In the genomic region with DNA sequence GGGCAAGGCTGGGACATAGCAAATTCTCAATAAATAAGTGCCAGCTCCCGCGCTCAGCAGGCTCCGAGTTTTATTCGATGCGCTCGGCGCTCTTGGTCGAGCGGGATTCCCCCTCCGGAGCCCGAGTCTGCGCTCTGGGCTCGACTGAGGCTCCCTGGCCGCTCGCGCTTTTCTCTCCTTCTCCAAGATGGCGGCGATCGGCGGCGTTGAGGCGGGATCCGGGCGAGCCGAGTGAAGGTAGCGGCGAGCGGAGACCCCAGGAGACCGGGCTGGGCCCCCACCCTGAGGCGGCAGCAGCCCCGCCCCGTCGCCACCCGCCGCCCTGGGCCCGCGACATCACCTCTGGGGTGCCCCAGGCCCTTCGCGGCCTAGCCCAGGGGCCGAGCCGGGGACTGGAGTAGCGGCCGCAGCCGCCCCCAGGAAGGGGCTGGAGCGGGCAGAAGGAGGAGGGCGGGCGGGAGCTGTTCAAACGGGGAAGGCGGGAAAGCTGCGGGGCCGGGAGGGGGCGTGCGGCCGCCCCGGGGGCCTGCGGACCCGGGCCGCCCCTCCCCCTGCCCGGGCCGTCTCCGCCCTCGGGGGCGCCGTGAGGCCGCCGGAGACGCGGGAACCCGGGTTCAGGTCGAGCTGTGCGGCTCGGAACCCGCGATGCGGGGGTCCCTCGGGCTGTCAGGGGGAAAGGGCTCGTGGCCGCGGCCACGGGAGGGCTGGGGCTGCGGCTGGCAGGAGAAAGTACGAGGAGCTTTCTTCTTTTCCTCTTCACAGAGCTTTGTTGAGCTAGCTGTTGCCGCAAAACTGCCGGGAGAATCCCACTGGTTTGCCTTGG, we compare ENCODE assay signal across 1 cellular context.
A peak's percentile ranks its signal among the peaks of the same experiment; 100 is the strongest.
TF ChIP-seq lines count a peak whose summit lies in the region.

A gene with protein sequence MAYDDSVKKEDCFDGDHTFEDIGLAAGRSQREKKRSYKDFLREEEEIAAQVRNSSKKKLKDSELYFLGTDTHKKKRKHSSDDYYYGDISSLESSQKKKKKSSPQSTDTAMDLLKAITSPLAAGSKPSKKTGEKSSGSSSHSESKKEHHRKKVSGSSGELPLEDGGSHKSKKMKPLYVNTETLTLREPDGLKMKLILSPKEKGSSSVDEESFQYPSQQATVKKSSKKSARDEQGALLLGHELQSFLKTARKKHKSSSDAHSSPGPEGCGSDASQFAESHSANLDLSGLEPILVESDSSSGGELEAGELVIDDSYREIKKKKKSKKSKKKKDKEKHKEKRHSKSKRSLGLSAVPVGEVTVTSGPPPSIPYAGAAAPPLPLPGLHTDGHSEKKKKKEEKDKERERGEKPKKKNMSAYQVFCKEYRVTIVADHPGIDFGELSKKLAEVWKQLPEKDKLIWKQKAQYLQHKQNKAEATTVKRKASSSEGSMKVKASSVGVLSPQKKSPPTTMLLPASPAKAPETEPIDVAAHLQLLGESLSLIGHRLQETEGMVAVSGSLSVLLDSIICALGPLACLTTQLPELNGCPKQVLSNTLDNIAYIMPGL (plus strand): TSS at position 173 of the 823 bp plus-strand sequence. CDS start 4,898 bp downstream, outside the sequence.

TF ChIP-seq in HepG2, 621 proteins besides CTCF, POLR2A, EP300 and RAD21 (continued from another document and continues in another):
- TF ChIP-seq, protein P1, sequence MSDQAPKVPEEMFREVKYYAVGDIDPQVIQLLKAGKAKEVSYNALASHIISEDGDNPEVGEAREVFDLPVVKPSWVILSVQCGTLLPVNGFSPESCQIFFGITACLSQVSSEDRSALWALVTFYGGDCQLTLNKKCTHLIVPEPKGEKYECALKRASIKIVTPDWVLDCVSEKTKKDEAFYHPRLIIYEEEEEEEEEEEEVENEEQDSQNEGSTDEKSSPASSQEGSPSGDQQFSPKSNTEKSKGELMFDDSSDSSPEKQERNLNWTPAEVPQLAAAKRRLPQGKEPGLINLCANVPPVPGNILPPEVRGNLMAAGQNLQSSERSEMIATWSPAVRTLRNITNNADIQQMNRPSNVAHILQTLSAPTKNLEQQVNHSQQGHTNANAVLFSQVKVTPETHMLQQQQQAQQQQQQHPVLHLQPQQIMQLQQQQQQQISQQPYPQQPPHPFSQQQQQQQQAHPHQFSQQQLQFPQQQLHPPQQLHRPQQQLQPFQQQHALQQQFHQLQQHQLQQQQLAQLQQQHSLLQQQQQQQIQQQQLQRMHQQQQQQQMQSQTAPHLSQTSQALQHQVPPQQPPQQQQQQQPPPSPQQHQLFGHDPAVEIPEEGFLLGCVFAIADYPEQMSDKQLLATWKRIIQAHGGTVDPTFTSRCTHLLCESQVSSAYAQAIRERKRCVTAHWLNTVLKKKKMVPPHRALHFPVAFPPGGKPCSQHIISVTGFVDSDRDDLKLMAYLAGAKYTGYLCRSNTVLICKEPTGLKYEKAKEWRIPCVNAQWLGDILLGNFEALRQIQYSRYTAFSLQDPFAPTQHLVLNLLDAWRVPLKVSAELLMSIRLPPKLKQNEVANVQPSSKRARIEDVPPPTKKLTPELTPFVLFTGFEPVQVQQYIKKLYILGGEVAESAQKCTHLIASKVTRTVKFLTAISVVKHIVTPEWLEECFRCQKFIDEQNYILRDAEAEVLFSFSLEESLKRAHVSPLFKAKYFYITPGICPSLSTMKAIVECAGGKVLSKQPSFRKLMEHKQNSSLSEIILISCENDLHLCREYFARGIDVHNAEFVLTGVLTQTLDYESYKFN (CRISPR knock-in tag; conservative IDR thresholded peaks at IDR 0.05): peak; percentile 42; the same call in 1 of the 2 replicates
- TF ChIP-seq ZNF788 (CRISPR knock-in tag; IDR thresholded peaks at IDR 0.05; ENCODE audit: borderline replicate concordance) (no peak; the same call in none of the 2 replicates), SP4 (CRISPR knock-in tag; IDR thresholded peaks at IDR 0.05) (peak; percentile 74), AHR (CRISPR knock-in tag; IDR thresholded peaks at IDR 0.05) (peak; percentile 84; the same call in 1 of the 2 replicates), ZBTB3 (CRISPR knock-in tag; IDR thresholded peaks at IDR 0.05; ENCODE audit: borderline replicate concordance, low read depth) (peak; percentile 84; the same call in 1 of the 2 replicates), DMAP1 (CRISPR knock-in tag; IDR thresholded peaks at IDR 0.05) (peak; percentile 65), ZFX (CRISPR knock-in tag; IDR thresholded peaks at IDR 0.05; ENCODE audit: low read depth) (peak; percentile 100), ZSCAN25 (CRISPR knock-in tag; IDR thresholded peaks at IDR 0.05) (no peak), ZFP36 (IDR thresholded peaks at IDR 0.05; ENCODE audit: borderline replicate concordance, low read depth, low read length, partially characterized antibody) (no peak), GATAD1 (CRISPR knock-in tag; IDR thresholded peaks at IDR 0.05) (peak; percentile 74), CBX1 (IDR thresholded peaks at IDR 0.05; ENCODE audit: low read depth) (no peak), KLF13 (CRISPR knock-in tag; IDR thresholded peaks at IDR 0.05) (no peak), SRY (CRISPR knock-in tag; IDR thresholded peaks at IDR 0.05) (peak; percentile 91), SETDB1 (CRISPR knock-in tag; IDR thresholded peaks at IDR 0.05; ENCODE audit: borderline replicate concordance) (no peak), GLI4 (CRISPR knock-in tag; IDR thresholded peaks at IDR 0.05; ENCODE audit: borderline replicate concordance) (peak; percentile 95; the same call in 1 of the 2 replicates), ZNF883 (CRISPR knock-in tag; IDR thresholded peaks at IDR 0.05; ENCODE audit: not compliant biosample characterization) (peak; percentile 85), ZNF331 (CRISPR knock-in tag; IDR thresholded peaks at IDR 0.05) (peak; percentile 71), ZKSCAN5 (CRISPR knock-in tag; IDR thresholded peaks at IDR 0.05) (no peak), ATF1 (CRISPR knock-in tag; IDR thresholded peaks at IDR 0.05) (no peak; the same call in 1 of the 2 replicates), SALL1 (CRISPR knock-in tag; IDR thresholded peaks at IDR 0.05) (peak; percentile 78), ZNF567 (CRISPR knock-in tag; IDR thresholded peaks at IDR 0.05; ENCODE audit: borderline replicate concordance) (no peak; the same call in 1 of the 2 replicates), JUN (CRISPR knock-in tag; IDR thresholded peaks at IDR 0.05) (no peak), MIER2 (CRISPR knock-in tag; IDR thresholded peaks at IDR 0.05) (0 out of 2 replicates have a peak, but pooled peaks have one; percentile 8), NONO (IDR thresholded peaks at IDR 0.05) (no peak), NONO (CRISPR knock-in tag; conservative IDR thresholded peaks at IDR 0.05) (peak; percentile 60), SRSF1 (optimal IDR thresholded peaks at IDR 0.05; ENCODE audit: low read depth, low read length) (no peak), KLF16 (CRISPR knock-in tag; IDR thresholded peaks at IDR 0.05) (peak in 1 of 2 experiments; percentile 96; a peak in 2 of 4 replicates), SIX4 (CRISPR knock-in tag; IDR thresholded peaks at IDR 0.05) (no peak)
- TF ChIP-seq, protein P2, sequence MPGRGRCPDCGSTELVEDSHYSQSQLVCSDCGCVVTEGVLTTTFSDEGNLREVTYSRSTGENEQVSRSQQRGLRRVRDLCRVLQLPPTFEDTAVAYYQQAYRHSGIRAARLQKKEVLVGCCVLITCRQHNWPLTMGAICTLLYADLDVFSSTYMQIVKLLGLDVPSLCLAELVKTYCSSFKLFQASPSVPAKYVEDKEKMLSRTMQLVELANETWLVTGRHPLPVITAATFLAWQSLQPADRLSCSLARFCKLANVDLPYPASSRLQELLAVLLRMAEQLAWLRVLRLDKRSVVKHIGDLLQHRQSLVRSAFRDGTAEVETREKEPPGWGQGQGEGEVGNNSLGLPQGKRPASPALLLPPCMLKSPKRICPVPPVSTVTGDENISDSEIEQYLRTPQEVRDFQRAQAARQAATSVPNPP (CRISPR knock-in tag; IDR thresholded peaks at IDR 0.05): peak; percentile 77
- TF ChIP-seq, protein P3, sequence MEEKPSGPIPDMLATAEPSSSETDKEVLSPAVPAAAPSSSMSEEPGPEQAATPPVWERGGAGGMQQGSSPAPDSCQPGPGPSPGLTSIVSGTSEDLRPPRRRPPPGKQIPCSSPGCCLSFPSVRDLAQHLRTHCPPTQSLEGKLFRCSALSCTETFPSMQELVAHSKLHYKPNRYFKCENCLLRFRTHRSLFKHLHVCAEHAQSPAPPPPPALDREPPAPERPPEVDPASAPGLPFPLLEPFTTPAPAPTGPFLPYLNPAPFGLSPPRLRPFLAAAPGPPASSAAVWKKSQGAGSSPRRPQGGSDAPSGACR (CRISPR knock-in tag; IDR thresholded peaks at IDR 0.05): no peak; the same call in 1 of the 2 replicates
- TF ChIP-seq, protein P4, sequence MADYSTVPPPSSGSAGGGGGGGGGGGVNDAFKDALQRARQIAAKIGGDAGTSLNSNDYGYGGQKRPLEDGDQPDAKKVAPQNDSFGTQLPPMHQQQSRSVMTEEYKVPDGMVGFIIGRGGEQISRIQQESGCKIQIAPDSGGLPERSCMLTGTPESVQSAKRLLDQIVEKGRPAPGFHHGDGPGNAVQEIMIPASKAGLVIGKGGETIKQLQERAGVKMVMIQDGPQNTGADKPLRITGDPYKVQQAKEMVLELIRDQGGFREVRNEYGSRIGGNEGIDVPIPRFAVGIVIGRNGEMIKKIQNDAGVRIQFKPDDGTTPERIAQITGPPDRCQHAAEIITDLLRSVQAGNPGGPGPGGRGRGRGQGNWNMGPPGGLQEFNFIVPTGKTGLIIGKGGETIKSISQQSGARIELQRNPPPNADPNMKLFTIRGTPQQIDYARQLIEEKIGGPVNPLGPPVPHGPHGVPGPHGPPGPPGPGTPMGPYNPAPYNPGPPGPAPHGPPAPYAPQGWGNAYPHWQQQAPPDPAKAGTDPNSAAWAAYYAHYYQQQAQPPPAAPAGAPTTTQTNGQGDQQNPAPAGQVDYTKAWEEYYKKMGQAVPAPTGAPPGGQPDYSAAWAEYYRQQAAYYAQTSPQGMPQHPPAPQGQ (CRISPR knock-in tag; IDR thresholded peaks at IDR 0.05; ENCODE audit: borderline replicate concordance): no peak
- TF ChIP-seq, protein P5, sequence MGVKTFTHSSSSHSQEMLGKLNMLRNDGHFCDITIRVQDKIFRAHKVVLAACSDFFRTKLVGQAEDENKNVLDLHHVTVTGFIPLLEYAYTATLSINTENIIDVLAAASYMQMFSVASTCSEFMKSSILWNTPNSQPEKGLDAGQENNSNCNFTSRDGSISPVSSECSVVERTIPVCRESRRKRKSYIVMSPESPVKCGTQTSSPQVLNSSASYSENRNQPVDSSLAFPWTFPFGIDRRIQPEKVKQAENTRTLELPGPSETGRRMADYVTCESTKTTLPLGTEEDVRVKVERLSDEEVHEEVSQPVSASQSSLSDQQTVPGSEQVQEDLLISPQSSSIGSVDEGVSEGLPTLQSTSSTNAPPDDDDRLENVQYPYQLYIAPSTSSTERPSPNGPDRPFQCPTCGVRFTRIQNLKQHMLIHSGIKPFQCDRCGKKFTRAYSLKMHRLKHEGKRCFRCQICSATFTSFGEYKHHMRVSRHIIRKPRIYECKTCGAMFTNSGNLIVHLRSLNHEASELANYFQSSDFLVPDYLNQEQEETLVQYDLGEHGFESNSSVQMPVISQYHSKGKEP (CRISPR knock-in tag; IDR thresholded peaks at IDR 0.05): 0 out of 2 replicates have a peak, but pooled peaks have one; percentile 24
- TF ChIP-seq, protein P6, sequence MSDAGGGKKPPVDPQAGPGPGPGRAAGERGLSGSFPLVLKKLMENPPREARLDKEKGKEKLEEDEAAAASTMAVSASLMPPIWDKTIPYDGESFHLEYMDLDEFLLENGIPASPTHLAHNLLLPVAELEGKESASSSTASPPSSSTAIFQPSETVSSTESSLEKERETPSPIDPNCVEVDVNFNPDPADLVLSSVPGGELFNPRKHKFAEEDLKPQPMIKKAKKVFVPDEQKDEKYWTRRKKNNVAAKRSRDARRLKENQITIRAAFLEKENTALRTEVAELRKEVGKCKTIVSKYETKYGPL (CRISPR knock-in tag; IDR thresholded peaks at IDR 0.05): peak; percentile 61; the same call in 1 of the 2 replicates
- TF ChIP-seq, protein P7, sequence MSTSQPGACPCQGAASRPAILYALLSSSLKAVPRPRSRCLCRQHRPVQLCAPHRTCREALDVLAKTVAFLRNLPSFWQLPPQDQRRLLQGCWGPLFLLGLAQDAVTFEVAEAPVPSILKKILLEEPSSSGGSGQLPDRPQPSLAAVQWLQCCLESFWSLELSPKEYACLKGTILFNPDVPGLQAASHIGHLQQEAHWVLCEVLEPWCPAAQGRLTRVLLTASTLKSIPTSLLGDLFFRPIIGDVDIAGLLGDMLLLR (CRISPR knock-in tag; IDR thresholded peaks at IDR 0.05): peak; percentile 46; the same call in 1 of the 2 replicates
- TF ChIP-seq, protein P8, sequence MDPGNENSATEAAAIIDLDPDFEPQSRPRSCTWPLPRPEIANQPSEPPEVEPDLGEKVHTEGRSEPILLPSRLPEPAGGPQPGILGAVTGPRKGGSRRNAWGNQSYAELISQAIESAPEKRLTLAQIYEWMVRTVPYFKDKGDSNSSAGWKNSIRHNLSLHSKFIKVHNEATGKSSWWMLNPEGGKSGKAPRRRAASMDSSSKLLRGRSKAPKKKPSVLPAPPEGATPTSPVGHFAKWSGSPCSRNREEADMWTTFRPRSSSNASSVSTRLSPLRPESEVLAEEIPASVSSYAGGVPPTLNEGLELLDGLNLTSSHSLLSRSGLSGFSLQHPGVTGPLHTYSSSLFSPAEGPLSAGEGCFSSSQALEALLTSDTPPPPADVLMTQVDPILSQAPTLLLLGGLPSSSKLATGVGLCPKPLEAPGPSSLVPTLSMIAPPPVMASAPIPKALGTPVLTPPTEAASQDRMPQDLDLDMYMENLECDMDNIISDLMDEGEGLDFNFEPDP (CRISPR knock-in tag; conservative IDR thresholded peaks at IDR 0.05): peak; percentile 97; the same call in 1 of the 2 replicates
- TF ChIP-seq, protein P9, sequence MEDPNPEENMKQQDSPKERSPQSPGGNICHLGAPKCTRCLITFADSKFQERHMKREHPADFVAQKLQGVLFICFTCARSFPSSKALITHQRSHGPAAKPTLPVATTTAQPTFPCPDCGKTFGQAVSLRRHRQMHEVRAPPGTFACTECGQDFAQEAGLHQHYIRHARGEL (CRISPR knock-in tag; IDR thresholded peaks at IDR 0.05): no peak
- TF ChIP-seq, protein P10, sequence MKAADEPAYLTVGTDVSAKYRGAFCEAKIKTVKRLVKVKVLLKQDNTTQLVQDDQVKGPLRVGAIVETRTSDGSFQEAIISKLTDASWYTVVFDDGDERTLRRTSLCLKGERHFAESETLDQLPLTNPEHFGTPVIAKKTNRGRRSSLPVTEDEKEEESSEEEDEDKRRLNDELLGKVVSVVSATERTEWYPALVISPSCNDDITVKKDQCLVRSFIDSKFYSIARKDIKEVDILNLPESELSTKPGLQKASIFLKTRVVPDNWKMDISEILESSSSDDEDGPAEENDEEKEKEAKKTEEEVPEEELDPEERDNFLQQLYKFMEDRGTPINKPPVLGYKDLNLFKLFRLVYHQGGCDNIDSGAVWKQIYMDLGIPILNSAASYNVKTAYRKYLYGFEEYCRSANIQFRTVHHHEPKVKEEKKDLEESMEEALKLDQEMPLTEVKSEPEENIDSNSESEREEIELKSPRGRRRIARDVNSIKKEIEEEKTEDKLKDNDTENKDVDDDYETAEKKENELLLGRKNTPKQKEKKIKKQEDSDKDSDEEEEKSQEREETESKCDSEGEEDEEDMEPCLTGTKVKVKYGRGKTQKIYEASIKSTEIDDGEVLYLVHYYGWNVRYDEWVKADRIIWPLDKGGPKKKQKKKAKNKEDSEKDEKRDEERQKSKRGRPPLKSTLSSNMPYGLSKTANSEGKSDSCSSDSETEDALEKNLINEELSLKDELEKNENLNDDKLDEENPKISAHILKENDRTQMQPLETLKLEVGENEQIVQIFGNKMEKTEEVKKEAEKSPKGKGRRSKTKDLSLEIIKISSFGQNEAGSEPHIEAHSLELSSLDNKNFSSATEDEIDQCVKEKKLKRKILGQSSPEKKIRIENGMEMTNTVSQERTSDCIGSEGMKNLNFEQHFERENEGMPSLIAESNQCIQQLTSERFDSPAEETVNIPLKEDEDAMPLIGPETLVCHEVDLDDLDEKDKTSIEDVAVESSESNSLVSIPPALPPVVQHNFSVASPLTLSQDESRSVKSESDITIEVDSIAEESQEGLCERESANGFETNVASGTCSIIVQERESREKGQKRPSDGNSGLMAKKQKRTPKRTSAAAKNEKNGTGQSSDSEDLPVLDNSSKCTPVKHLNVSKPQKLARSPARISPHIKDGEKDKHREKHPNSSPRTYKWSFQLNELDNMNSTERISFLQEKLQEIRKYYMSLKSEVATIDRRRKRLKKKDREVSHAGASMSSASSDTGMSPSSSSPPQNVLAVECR (CRISPR knock-in tag; IDR thresholded peaks at IDR 0.05; ENCODE audit: borderline replicate concordance): peak; percentile 82; the same call in 1 of the 2 replicates
